Comparison of ENCODE assay signal across 29 cellular contexts in the genomic region with DNA sequence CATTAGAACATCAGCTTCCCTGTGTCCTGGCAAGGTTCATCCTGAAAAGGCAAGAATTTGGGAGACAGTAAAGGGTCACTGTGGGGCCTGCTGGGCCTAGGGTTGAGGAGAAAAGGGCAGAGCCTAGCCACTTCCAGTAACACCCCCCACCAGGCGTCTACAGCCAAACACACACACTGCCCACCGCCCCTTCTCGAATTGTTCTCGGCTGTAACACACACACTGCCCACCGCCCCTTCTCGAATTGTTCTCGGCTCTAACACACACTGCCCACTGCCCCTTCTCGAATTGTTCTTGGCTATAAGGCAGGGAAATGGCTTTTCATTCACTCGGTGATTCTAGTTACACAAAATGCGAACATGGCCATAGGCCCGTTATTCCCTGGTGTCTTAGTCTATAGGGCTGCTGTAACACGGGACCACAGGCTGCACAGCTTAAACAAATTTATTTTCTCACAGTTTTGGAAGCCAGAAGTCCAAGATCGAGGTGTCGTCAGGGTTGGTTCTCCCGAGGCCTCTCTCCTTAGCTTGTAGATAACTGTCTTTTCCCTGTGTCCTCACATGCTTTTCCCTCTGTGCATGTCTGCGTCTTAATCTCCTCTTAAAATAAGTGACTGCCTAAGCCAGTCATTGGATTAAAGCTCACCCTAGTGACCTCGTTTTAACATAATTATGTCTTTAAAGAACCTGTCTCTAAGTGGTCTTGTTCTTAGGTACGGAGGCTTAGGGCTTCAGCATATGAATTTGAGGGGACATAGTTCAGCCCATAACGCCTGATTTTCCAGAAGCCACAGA.
DNase-seq lines count a peak whose midpoint lies in the region; ATAC-seq, FAIRE-seq and TF ChIP-seq lines count a peak whose summit lies in the region.
"Had no signal": no experiment of that assay in that cellular context is flagged by ENCODE, and none has a peak within 500 bp of the region (broad histone marks: within the 10 kb centered on the region; RNA-seq: fewer than 3 reads in every experiment).

No MANE protein-coding gene starts in this region.

- H3K36me3 ChIP-seq in kidney (ENCODE audit: control insufficient read depth in 1 of 2, insufficient read depth in 2 of 2, low read length in 2 of 2) (no peaks in the 10 kb centered on the region), sigmoid colon (peaks cover 0 to 7% (median 0%) of the 10 kb centered on the region in 4 donors)
- H3K36me3 ChIP-seq: MG63, Peyer's patch had no signal

- peak; percentile 41 for FAIRE-seq in D721Med (lab: Jason Lieb, UNC)
- no peak for FAIRE-seq in kidney (lab: Jason Lieb, UNC)
- FAIRE-seq: GM12878, H1 had no signal

- H3K27ac ChIP-seq in kidney (ENCODE audit: low read depth in 2 of 2, low read length in 2 of 2) (no peak overlapping the region), sigmoid colon (no peak overlapping the region)
- H3K27ac ChIP-seq: Peyer's patch had no signal

- no peak for TF ChIP-seq POLR2A in sigmoid colon (IDR thresholded peaks at IDR 0.05)

- no peaks in the 10 kb centered on the region for H3K27me3 ChIP-seq in sigmoid colon
- H3K27me3 ChIP-seq: MG63, Peyer's patch had no signal

- TF ChIP-seq CTCF in D721Med (IDR thresholded peaks at IDR 0.05; ENCODE audit: insufficient read depth, missing control alignments), result no peak
- TF ChIP-seq CTCF in kidney (IDR thresholded peaks at IDR 0.05; ENCODE audit: borderline replicate concordance, extremely low read depth, insufficient read depth), result no peak
- TF ChIP-seq CTCF in sigmoid colon (IDR thresholded peaks at IDR 0.05), result no peak

- H3K4me3 ChIP-seq in kidney (ENCODE audit: low read length in 2 of 2), result no peak overlapping the region
- H3K4me3 ChIP-seq in sigmoid colon, result no peak overlapping the region
- H3K4me3 ChIP-seq: GM12878, MG63, Peyer's patch had no signal

- DNase-seq in D721Med (ENCODE audit: insufficient read length, low spot score) (peak; percentile 57), NCI-H82 (lab: John Stamatoyannopoulos, UW) (peak; percentile 98), kidney (peak; percentile 54), sigmoid colon (peak; percentile 49), OCI-M1 (lab: John Stamatoyannopoulos, UW) (no peak), HPDE6-E6E7 (ENCODE audit: extremely low spot score) (no peak)
- DNase-seq: C1 segment of cervical spinal cord; CD4-positive, alpha-beta memory T cell; COR-L47; DMS 273 treated with DMSO at 0.1 percent for 48 hours; DMS79; EL; GDM1; HCEC 1CT; IMR-90; KG1; MG63; NCI-H1105 treated with DMSO at 0.1 percent for 48 hours; NCI-H146; NCI-H1930; NCI-H2107; NCI-H446; NCI-H524 treated with DMSO at 0.1 percent for 48 hours; NCI-H774 had no signal

- no peak for TF ChIP-seq EP300 in sigmoid colon (IDR thresholded peaks at IDR 0.05)

- H3K9ac ChIP-seq in kidney (ENCODE audit: low read length in 2 of 2), result no peak overlapping the region

- intact Hi-C loops in kidney (cut with DNase I) (no loop called here), sigmoid colon (cut with DNase I) (no loop called here)

- WGBS in sigmoid colon, 2 donors, result 84 to 88% methylated on average over 19 of the region's 19 CpGs

- no peak for ATAC-seq in HG03460 (IDR thresholded peaks at IDR 0.05; ENCODE audit: unreplicated experiment)
- ATAC-seq: GM12878, SK-N-SH treated with all-trans-retinoic acid at 6 μM for 48 hours had no signal

- no peaks in the 10 kb centered on the region for H3K9me3 ChIP-seq in kidney (ENCODE audit: control insufficient read depth in 1 of 2, low read length in 2 of 2)
- no peaks in the 10 kb centered on the region for H3K9me3 ChIP-seq in sigmoid colon
- H3K9me3 ChIP-seq: MG63, Peyer's patch had no signal

- H3K4me1 ChIP-seq in kidney (ENCODE audit: control insufficient read depth in 1 of 2, insufficient read depth in 1 of 2, low read depth in 1 of 2, low read length in 2 of 2) (no peaks in the 10 kb centered on the region), sigmoid colon (no peaks in the 10 kb centered on the region)
- H3K4me1 ChIP-seq: Peyer's patch had no signal

Comparison
In these comparisons a context has a peak if more than half of its experiments do, and no peak if none do; other contexts are left out.
1. DNase-seq: peak in D721Med (single experiment), NCI-H82 (single experiment), kidney (single experiment) and sigmoid colon (single experiment); none in OCI-M1 (single experiment) and HPDE6-E6E7 (single experiment).